ENCODE assay signal across 1 cellular context in genomic region chr10:5828725-5829124, GRCh38.
TF ChIP-seq lines count a peak whose summit lies in the region.

No MANE protein-coding gene starts in this region.

TF ChIP-seq in H1, 55 proteins besides CTCF, POLR2A, EP300 and RAD21:
- TF ChIP-seq, protein P1, sequence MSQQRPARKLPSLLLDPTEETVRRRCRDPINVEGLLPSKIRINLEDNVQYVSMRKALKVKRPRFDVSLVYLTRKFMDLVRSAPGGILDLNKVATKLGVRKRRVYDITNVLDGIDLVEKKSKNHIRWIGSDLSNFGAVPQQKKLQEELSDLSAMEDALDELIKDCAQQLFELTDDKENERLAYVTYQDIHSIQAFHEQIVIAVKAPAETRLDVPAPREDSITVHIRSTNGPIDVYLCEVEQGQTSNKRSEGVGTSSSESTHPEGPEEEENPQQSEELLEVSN (IDR thresholded peaks at IDR 0.05), result no peak
- TF ChIP-seq KDM4A (IDR thresholded peaks at IDR 0.05; ENCODE audit: low read depth, low read length, severe bottlenecking) (no peak), NANOG (IDR thresholded peaks at IDR 0.05; ENCODE audit: insufficient read depth, low read depth, low read length, poor library complexity, severe bottlenecking) (no peak), SUZ12 (IDR thresholded peaks at IDR 0.05; ENCODE audit: low read length) (no peak), RBBP5 (IDR thresholded peaks at IDR 0.05; ENCODE audit: borderline replicate concordance, low read depth, low read length) (no peak), BRCA1 (IDR thresholded peaks at IDR 0.05; ENCODE audit: low read depth, low read length) (no peak), SAP30 (IDR thresholded peaks at IDR 0.05; ENCODE audit: insufficient read depth, insufficient replicate concordance, low read length) (no peak), TAF1 (IDR thresholded peaks at IDR 0.05; ENCODE audit: low read depth, low read length) (no peak), RNF2 (IDR thresholded peaks at IDR 0.05; ENCODE audit: borderline replicate concordance, low read depth, low read length, missing control alignments, poor library complexity, severe bottlenecking) (no peak), TAF7 (optimal IDR thresholded peaks at IDR 0.05; ENCODE audit: borderline replicate concordance, low read depth, low read length) (no peak), ZNF274 (IDR thresholded peaks at IDR 0.05; ENCODE audit: borderline replicate concordance, extremely low read depth, low read length) (no peak), ATF3 (IDR thresholded peaks at IDR 0.05; ENCODE audit: insufficient read depth, low read depth, low read length) (no peak), EZH2 (IDR thresholded peaks at IDR 0.05; ENCODE audit: low read depth, low read length, severe bottlenecking) (no peak), POLR2AphosphoS5 (IDR thresholded peaks at IDR 0.05; ENCODE audit: low read depth, low read length) (no peak), SIX5 (IDR thresholded peaks at IDR 0.05; ENCODE audit: low read depth, low read length) (no peak), TEAD4 (IDR thresholded peaks at IDR 0.05; ENCODE audit: low read depth, low read length) (no peak), ASH2L (IDR thresholded peaks at IDR 0.05; ENCODE audit: low read length) (no peak)
TF ChIP-seq in H1: peak in this region for 0.
